1 cellular context compared by ENCODE assay signal in the genomic region with DNA sequence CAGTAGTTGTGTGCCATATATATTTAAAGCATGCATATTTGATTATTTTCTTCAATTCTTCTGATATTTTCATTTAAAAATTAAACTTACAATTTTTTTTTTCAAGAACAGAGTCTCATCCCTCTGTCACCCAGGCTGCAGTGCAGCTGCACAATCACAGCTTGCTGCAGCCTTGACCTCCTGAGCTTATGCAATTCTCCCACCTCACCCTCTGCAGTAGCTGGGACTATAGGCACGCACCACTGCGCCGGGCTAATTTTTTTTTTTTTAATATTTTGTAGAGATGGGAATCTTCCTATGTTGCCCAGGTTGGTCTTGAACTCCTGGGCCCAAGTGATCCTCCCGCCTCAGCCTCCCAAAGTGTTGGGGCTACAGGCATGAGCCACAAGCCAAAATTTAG.
TF ChIP-seq lines count a peak whose summit lies in the region.

No MANE protein-coding gene starts in this region.

TF ChIP-seq in SK-N-SH treated with all-trans-retinoic acid at 6 μM for 48 hours, 23 proteins besides CTCF, POLR2A, EP300 and RAD21:
- TF ChIP-seq CREB5 (CRISPR knock-in tag; IDR thresholded peaks at IDR 0.05; ENCODE audit: low read depth) (no peak), ZC3H10 (CRISPR knock-in tag; IDR thresholded peaks at IDR 0.05) (no peak), ZNF565 (CRISPR knock-in tag; conservative IDR thresholded peaks at IDR 0.05; ENCODE audit: low read depth) (no peak), BACH2 (CRISPR knock-in tag; IDR thresholded peaks at IDR 0.05; ENCODE audit: borderline replicate concordance) (no peak), ZFP3 (CRISPR knock-in tag; IDR thresholded peaks at IDR 0.05) (no peak), TOX (CRISPR knock-in tag; IDR thresholded peaks at IDR 0.05; ENCODE audit: borderline replicate concordance) (no peak), RARB (CRISPR knock-in tag; IDR thresholded peaks at IDR 0.05) (no peak), ARNTL (CRISPR knock-in tag; IDR thresholded peaks at IDR 0.05; ENCODE audit: borderline replicate concordance, low read depth) (no peak)
